ENCODE assay signal across 8 cellular contexts in the genomic region with DNA sequence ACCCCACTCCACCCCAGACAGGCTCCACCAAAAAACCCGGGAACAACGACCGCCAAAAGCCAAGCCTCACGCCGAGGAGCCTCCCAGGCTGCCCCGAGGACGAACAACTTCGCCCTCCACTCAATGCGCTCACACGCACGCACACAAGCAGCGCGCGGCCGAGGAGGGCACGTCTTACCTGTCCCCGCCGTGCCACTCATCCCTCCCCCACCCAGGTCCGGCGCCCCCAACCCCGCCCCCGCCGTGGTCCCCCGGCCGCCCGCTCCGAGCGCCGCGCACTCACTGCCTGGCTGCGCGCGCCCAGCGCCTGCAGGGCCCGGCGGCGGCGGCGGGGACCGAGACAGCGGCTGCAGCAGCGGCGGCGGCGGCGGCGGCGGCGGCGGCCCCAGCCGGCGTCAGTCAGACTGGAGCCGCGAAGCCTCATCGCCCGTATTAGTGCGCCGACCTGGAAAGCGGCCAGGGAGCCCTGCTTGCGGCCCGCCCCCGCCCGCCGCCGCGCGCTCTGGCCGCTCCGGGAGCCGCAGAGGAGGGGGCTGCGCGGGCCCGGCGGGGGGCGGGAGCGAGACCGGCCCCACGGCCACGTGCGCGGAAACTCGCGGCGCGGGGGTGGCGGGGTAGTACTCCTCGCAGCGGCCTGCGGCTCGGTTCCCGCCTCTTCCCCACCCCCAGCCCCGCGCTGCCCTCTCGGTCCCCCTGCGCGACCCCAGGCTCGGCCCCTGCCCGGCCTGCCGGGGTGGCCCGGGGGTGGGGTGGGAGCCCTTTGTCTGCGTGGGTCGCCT. TPM values are rescaled to one million over a fixed set of nuclear protein-coding genes. Genes with fewer than 3 reads are reported as not detected.
DNase-seq lines count a peak whose midpoint lies in the region; ATAC-seq and TF ChIP-seq lines count a peak whose summit lies in the region.

A gene (minus strand): TSS at position 406 of the 779 bp plus-strand sequence. CDS start 40,549 bp downstream, outside the sequence.

- H3K4me3 Mint-ChIP-seq in activated naive CD4-positive, alpha-beta T cell treated with anti-CD3 and anti-CD28 coated beads, Interleukin-2, amount 10 ng/mL, durations not matched to agents 7 days and 5 days: peak within 1 kb of the TSS; percentile 64

- peak; percentile 26 for DNase-seq in activated naive CD4-positive, alpha-beta T cell treated with anti-CD3 and anti-CD28 coated beads, Interleukin-2, amount 10 ng/mL, durations not matched to agents 7 days and 5 days
- DNase-seq in activated naive CD4-positive, alpha-beta T cell (lab: John Stamatoyannopoulos, UW): no peak
- DNase-seq in NCI-H446 treated with DMSO at 0.1 percent for 48 hours (lab: John Stamatoyannopoulos, UW): peak; percentile 77
- peak; percentile 32 for DNase-seq in amniotic stem cell (lab: John Stamatoyannopoulos, UW)
- DNase-seq in left ventricle myocardium inferior: peak; percentile 83
- DNase-seq in trophoblast cell: peak; percentile 68 to 78

- H3K9me3 ChIP-seq in left ventricle myocardium inferior (replicated peaks) (no peaks in the 10 kb centered on the region), trophoblast cell (ENCODE audit: insufficient read depth, low read depth, low read length) (peaks cover 2% of the 10 kb centered on the region)

- peaks cover 21% of the 10 kb centered on the region for H3K4me1 ChIP-seq in left ventricle myocardium inferior
- peaks cover 6 to 14% of the 10 kb centered on the region in 2 experiments for H3K4me1 ChIP-seq in trophoblast cell (ENCODE audit: control insufficient read depth in 1 of 2, insufficient read depth in 2 of 2, low read length in 2 of 2)

- H2BK120ac ChIP-seq in trophoblast cell (ENCODE audit: insufficient read depth, low read length, poor library complexity): peak within 1 kb of the TSS; percentile 96

- H3K27ac ChIP-seq in left ventricle myocardium inferior (replicated peaks) (peak within 1 kb of the TSS; percentile 83), trophoblast cell (ENCODE audit: low read depth, low read length) (peak within 1 kb of the TSS; percentile 92)

- peak within 1 kb of the TSS; percentile 85 for H3K4me2 ChIP-seq in trophoblast cell (ENCODE audit: low read length)

- no peaks in the 10 kb centered on the region for H3K36me3 Mint-ChIP-seq in activated naive CD4-positive, alpha-beta T cell treated with anti-CD3 and anti-CD28 coated beads, Interleukin-2, amount 10 ng/mL, durations not matched to agents 7 days and 5 days

- intact Hi-C loops in left ventricle myocardium inferior (cut with micrococcal nuclease): no loop called here

- H3K9ac ChIP-seq in trophoblast cell (ENCODE audit: low read length): peak within 1 kb of the TSS; percentile 57

- no peak for TF ChIP-seq CTCF in left ventricle myocardium inferior (IDR thresholded peaks at IDR 0.05; ENCODE audit: borderline replicate concordance)

- no CpG with 5 or more reads among the region's 102 CpGs for WGBS in trophoblast cell (ENCODE audit: extremely low coverage, insufficient coverage, insufficient read length)

- H3K36me3 ChIP-seq in left ventricle myocardium inferior (no peaks in the 10 kb centered on the region), trophoblast cell (ENCODE audit: control insufficient read depth in 1 of 2, insufficient read depth in 2 of 2, low read length in 2 of 2) (no peaks in the 10 kb centered on the region)

- peak within 1 kb of the TSS; percentile 88 for H3K18ac ChIP-seq in trophoblast cell (ENCODE audit: low read length)

- peak within 1 kb of the TSS; percentile 92 for H4K8ac ChIP-seq in trophoblast cell (ENCODE audit: low read depth, low read length)

- peaks cover 26% of the 10 kb centered on the region for H3K79me1 ChIP-seq in trophoblast cell (ENCODE audit: low read length)

- H2BK5ac ChIP-seq in trophoblast cell (ENCODE audit: low read depth, low read length, poor library complexity): peak within 1 kb of the TSS; percentile 95

- H4K91ac ChIP-seq in trophoblast cell (ENCODE audit: low read depth, low read length): peak within 1 kb of the TSS; percentile 98

- H3K9me3 Mint-ChIP-seq in activated naive CD4-positive, alpha-beta T cell treated with anti-CD3 and anti-CD28 coated beads, Interleukin-2, amount 10 ng/mL, durations not matched to agents 7 days and 5 days: no peaks in the 10 kb centered on the region

- H3K4ac ChIP-seq in trophoblast cell (ENCODE audit: low read depth, low read length): peak within 1 kb of the TSS; percentile 80

- peak; percentile 83 for ATAC-seq in HG02885 (IDR thresholded peaks at IDR 0.05; ENCODE audit: poor library complexity, unreplicated experiment)
- ATAC-seq in HG03457 (IDR thresholded peaks at IDR 0.05; ENCODE audit: unreplicated experiment): no peak

- peaks cover 6% of the 10 kb centered on the region for H3K4me1 Mint-ChIP-seq in activated naive CD4-positive, alpha-beta T cell treated with anti-CD3 and anti-CD28 coated beads, Interleukin-2, amount 10 ng/mL, durations not matched to agents 7 days and 5 days

- no peak within 1 kb of the TSS for H3K23ac ChIP-seq in trophoblast cell (ENCODE audit: low read length)

- H2BK12ac ChIP-seq in trophoblast cell (ENCODE audit: low read length): peak within 1 kb of the TSS; percentile 87

- H4K12ac ChIP-seq in trophoblast cell (ENCODE audit: low read depth, low read length): peak within 1 kb of the TSS; percentile 83

- H3K27ac Mint-ChIP-seq in activated naive CD4-positive, alpha-beta T cell treated with anti-CD3 and anti-CD28 coated beads, Interleukin-2, amount 10 ng/mL, durations not matched to agents 7 days and 5 days: no peak within 1 kb of the TSS

- peaks cover 5% of the 10 kb centered on the region for H3K79me2 ChIP-seq in trophoblast cell (ENCODE audit: control insufficient read depth, insufficient read depth, low read length, poor library complexity)

- H2AFZ ChIP-seq in trophoblast cell (ENCODE audit: insufficient read depth, low read length, poor library complexity): peak within 1 kb of the TSS; percentile 63

- peaks cover 67% of the 10 kb centered on the region for H3K27me3 Mint-ChIP-seq in activated naive CD4-positive, alpha-beta T cell treated with anti-CD3 and anti-CD28 coated beads, Interleukin-2, amount 10 ng/mL, durations not matched to agents 7 days and 5 days

- no peaks in the 10 kb centered on the region for H3K27me3 ChIP-seq in left ventricle myocardium inferior (ENCODE audit: low read depth)
- no peaks in the 10 kb centered on the region for H3K27me3 ChIP-seq in trophoblast cell (ENCODE audit: insufficient read depth, low read length)

- H2AK5ac ChIP-seq in trophoblast cell (ENCODE audit: low read length): peak within 1 kb of the TSS; percentile 90

- CTCF ChIA-PET in activated naive CD4-positive, alpha-beta T cell treated with anti-CD3 and anti-CD28 coated beads, Interleukin-2, amount 10 ng/mL, durations not matched to agents 7 days and 5 days (lab: Charles Lee): no interaction called here

- H3K14ac ChIP-seq in trophoblast cell (ENCODE audit: low read length): peak within 1 kb of the TSS; percentile 89

- H3K4me3 ChIP-seq in left ventricle myocardium inferior (peak within 1 kb of the TSS; percentile 77), trophoblast cell (ENCODE audit: low read depth, low read length) (peak within 1 kb of the TSS; percentile 90)

RNA-seq across cellular contexts. Expression of the gene that starts here (rescaled TPM):
- 4.2 TPM for total RNA-seq in left ventricle myocardium inferior
- 13.6 and 14.4 TPM in 2 replicates for polyA plus RNA-seq in trophoblast cell (2013)

Comparison
In these comparisons a context has a peak if more than half of its experiments do, and no peak if none do; other contexts are left out.
1. DNase-seq: peak in activated naive CD4-positive, alpha-beta T cell treated with anti-CD3 and anti-CD28 coated beads, Interleukin-2, amount 10 ng/mL, durations not matched to agents 7 days and 5 days (single experiment), NCI-H446 treated with DMSO at 0.1 percent for 48 hours (single experiment), amniotic stem cell (single experiment), left ventricle myocardium inferior (single experiment) and trophoblast cell (2 of 2); none in activated naive CD4-positive, alpha-beta T cell (0 of 4).